In genomic region chr3:42701371-42702065, GRCh38 we compare ENCODE assay signal across 2 cellular contexts.
A peak's percentile ranks its signal among the peaks of the same experiment; 100 is the strongest.
TF ChIP-seq lines count a peak whose summit lies in the region.

No MANE protein-coding gene starts in this region.

TF ChIP-seq in WTC11, 78 proteins besides CTCF, POLR2A, EP300 and RAD21 (continues in another document):
- TF ChIP-seq, protein P1, sequence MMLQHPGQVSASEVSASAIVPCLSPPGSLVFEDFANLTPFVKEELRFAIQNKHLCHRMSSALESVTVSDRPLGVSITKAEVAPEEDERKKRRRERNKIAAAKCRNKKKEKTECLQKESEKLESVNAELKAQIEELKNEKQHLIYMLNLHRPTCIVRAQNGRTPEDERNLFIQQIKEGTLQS (CRISPR knock-in tag; conservative IDR thresholded peaks at IDR 0.05) = no peak
- TF ChIP-seq ZSCAN18 (CRISPR knock-in tag; IDR thresholded peaks at IDR 0.05) (no peak), ZMAT4 (CRISPR knock-in tag; IDR thresholded peaks at IDR 0.05) (no peak), ZNF263 (CRISPR knock-in tag; IDR thresholded peaks at IDR 0.05; ENCODE audit: low read depth) (no peak), ZNF121 (CRISPR knock-in tag; IDR thresholded peaks at IDR 0.05) (peak; percentile 39; the same call in 1 of the 2 replicates), FOXP1 (CRISPR knock-in tag; IDR thresholded peaks at IDR 0.05; ENCODE audit: borderline replicate concordance) (peak; percentile 80; the same call in 1 of the 2 replicates), ATF6 (CRISPR knock-in tag; IDR thresholded peaks at IDR 0.05) (no peak), E2F4 (CRISPR knock-in tag; IDR thresholded peaks at IDR 0.05; ENCODE audit: borderline replicate concordance, low read depth) (no peak), NFATC4 (CRISPR knock-in tag; IDR thresholded peaks at IDR 0.05) (peak; percentile 32; the same call in 1 of the 2 replicates), NR1H2 (CRISPR knock-in tag; IDR thresholded peaks at IDR 0.05) (no peak), IRF2 (CRISPR knock-in tag; IDR thresholded peaks at IDR 0.05; ENCODE audit: borderline replicate concordance, low read depth) (no peak), NR3C1 (CRISPR knock-in tag; conservative IDR thresholded peaks at IDR 0.05; ENCODE audit: low read depth) (no peak)
- TF ChIP-seq, protein P2, sequence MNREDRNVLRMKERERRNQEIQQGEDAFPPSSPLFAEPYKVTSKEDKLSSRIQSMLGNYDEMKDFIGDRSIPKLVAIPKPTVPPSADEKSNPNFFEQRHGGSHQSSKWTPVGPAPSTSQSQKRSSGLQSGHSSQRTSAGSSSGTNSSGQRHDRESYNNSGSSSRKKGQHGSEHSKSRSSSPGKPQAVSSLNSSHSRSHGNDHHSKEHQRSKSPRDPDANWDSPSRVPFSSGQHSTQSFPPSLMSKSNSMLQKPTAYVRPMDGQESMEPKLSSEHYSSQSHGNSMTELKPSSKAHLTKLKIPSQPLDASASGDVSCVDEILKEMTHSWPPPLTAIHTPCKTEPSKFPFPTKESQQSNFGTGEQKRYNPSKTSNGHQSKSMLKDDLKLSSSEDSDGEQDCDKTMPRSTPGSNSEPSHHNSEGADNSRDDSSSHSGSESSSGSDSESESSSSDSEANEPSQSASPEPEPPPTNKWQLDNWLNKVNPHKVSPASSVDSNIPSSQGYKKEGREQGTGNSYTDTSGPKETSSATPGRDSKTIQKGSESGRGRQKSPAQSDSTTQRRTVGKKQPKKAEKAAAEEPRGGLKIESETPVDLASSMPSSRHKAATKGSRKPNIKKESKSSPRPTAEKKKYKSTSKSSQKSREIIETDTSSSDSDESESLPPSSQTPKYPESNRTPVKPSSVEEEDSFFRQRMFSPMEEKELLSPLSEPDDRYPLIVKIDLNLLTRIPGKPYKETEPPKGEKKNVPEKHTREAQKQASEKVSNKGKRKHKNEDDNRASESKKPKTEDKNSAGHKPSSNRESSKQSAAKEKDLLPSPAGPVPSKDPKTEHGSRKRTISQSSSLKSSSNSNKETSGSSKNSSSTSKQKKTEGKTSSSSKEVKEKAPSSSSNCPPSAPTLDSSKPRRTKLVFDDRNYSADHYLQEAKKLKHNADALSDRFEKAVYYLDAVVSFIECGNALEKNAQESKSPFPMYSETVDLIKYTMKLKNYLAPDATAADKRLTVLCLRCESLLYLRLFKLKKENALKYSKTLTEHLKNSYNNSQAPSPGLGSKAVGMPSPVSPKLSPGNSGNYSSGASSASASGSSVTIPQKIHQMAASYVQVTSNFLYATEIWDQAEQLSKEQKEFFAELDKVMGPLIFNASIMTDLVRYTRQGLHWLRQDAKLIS (CRISPR knock-in tag; IDR thresholded peaks at IDR 0.05; ENCODE audit: borderline replicate concordance) = no peak
- TF ChIP-seq, protein P3, sequence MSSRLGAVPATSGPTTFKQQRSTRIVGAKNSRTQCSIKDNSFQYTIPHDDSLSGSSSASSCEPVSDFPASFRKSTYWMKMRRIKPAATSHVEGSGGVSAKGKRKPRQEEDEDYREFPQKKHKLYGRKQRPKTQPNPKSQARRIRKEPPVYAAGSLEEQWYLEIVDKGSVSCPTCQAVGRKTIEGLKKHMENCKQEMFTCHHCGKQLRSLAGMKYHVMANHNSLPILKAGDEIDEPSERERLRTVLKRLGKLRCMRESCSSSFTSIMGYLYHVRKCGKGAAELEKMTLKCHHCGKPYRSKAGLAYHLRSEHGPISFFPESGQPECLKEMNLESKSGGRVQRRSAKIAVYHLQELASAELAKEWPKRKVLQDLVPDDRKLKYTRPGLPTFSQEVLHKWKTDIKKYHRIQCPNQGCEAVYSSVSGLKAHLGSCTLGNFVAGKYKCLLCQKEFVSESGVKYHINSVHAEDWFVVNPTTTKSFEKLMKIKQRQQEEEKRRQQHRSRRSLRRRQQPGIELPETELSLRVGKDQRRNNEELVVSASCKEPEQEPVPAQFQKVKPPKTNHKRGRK (CRISPR knock-in tag; IDR thresholded peaks at IDR 0.05; ENCODE audit: borderline replicate concordance) = no peak

TF ChIP-seq in HepG2, 621 proteins besides CTCF, POLR2A, EP300 and RAD21 (continues in another document):
- TF ChIP-seq SUZ12 (IDR thresholded peaks at IDR 0.05; ENCODE audit: low read depth, low read length) (no peak), SP140L (CRISPR knock-in tag; IDR thresholded peaks at IDR 0.05; ENCODE audit: borderline replicate concordance) (no peak; the same call in 1 of the 2 replicates), MTF2 (CRISPR knock-in tag; IDR thresholded peaks at IDR 0.05; ENCODE audit: borderline replicate concordance) (no peak), SP1 (IDR thresholded peaks at IDR 0.05) (no peak), SP1 (CRISPR knock-in tag; IDR thresholded peaks at IDR 0.05) (no peak), PHF8 (CRISPR knock-in tag; IDR thresholded peaks at IDR 0.05) (0 out of 2 replicates have a peak, but pooled peaks have one; percentile 19), ZNF75D (CRISPR knock-in tag; IDR thresholded peaks at IDR 0.05; ENCODE audit: borderline replicate concordance) (0 out of 2 replicates have a peak, but pooled peaks have one; percentile 55), TRAFD1 (CRISPR knock-in tag; IDR thresholded peaks at IDR 0.05; ENCODE audit: borderline replicate concordance) (no peak), CBX1 (IDR thresholded peaks at IDR 0.05; ENCODE audit: low read depth) (no peak), NFKB2 (CRISPR knock-in tag; IDR thresholded peaks at IDR 0.05; ENCODE audit: borderline replicate concordance) (peak; percentile 98), ZNF264 (CRISPR knock-in tag; IDR thresholded peaks at IDR 0.05) (peak; percentile 80; the same call in 1 of the 2 replicates), ZBTB38 (CRISPR knock-in tag; IDR thresholded peaks at IDR 0.05) (no peak), SNAPC2 (CRISPR knock-in tag; IDR thresholded peaks at IDR 0.05) (peak; percentile 86), ZNF513 (CRISPR knock-in tag; conservative IDR thresholded peaks at IDR 0.05) (no peak), NFYB (CRISPR knock-in tag; IDR thresholded peaks at IDR 0.05) (0 out of 2 replicates have a peak, but pooled peaks have one; percentile 24), ZBTB43 (CRISPR knock-in tag; conservative IDR thresholded peaks at IDR 0.05) (peak; percentile 88), RARA (CRISPR knock-in tag; IDR thresholded peaks at IDR 0.05) (peak; percentile 69), ZNF274 (CRISPR knock-in tag; IDR thresholded peaks at IDR 0.05) (peak; percentile 80), HHEX (CRISPR knock-in tag; IDR thresholded peaks at IDR 0.05) (no peak), ZNF792 (CRISPR knock-in tag; IDR thresholded peaks at IDR 0.05) (peak; percentile 94), BRCA1 (CRISPR knock-in tag; IDR thresholded peaks at IDR 0.05) (peak; percentile 87; the same call in 1 of the 2 replicates), FOSL2 (CRISPR knock-in tag; IDR thresholded peaks at IDR 0.05) (peak; percentile 55; the same call in 1 of the 2 replicates), RBAK (CRISPR knock-in tag; IDR thresholded peaks at IDR 0.05) (no peak), ZBTB7A (CRISPR knock-in tag; IDR thresholded peaks at IDR 0.05) (no peak), GPN1 (CRISPR knock-in tag; IDR thresholded peaks at IDR 0.05; ENCODE audit: borderline replicate concordance) (peak; percentile 85; the same call in 1 of the 2 replicates), CEBPZ (IDR thresholded peaks at IDR 0.05; ENCODE audit: low read length) (no peak), ZNF83 (CRISPR knock-in tag; IDR thresholded peaks at IDR 0.05; ENCODE audit: borderline replicate concordance) (0 out of 2 replicates have a peak, but pooled peaks have one; percentile 60)
- TF ChIP-seq, protein P4, sequence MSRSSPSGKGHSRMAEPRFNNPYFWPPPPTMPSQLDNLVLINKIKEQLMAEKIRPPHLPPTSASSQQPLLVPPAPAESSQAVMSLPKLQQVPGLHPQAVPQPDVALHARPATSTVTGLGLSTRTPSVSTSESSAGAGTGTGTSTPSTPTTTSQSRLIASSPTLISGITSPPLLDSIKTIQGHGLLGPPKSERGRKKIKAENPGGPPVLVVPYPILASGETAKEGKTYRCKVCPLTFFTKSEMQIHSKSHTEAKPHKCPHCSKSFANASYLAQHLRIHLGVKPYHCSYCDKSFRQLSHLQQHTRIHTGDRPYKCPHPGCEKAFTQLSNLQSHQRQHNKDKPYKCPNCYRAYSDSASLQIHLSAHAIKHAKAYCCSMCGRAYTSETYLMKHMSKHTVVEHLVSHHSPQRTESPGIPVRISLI (CRISPR knock-in tag; IDR thresholded peaks at IDR 0.05; ENCODE audit: borderline replicate concordance) = no peak
- TF ChIP-seq, protein P5, sequence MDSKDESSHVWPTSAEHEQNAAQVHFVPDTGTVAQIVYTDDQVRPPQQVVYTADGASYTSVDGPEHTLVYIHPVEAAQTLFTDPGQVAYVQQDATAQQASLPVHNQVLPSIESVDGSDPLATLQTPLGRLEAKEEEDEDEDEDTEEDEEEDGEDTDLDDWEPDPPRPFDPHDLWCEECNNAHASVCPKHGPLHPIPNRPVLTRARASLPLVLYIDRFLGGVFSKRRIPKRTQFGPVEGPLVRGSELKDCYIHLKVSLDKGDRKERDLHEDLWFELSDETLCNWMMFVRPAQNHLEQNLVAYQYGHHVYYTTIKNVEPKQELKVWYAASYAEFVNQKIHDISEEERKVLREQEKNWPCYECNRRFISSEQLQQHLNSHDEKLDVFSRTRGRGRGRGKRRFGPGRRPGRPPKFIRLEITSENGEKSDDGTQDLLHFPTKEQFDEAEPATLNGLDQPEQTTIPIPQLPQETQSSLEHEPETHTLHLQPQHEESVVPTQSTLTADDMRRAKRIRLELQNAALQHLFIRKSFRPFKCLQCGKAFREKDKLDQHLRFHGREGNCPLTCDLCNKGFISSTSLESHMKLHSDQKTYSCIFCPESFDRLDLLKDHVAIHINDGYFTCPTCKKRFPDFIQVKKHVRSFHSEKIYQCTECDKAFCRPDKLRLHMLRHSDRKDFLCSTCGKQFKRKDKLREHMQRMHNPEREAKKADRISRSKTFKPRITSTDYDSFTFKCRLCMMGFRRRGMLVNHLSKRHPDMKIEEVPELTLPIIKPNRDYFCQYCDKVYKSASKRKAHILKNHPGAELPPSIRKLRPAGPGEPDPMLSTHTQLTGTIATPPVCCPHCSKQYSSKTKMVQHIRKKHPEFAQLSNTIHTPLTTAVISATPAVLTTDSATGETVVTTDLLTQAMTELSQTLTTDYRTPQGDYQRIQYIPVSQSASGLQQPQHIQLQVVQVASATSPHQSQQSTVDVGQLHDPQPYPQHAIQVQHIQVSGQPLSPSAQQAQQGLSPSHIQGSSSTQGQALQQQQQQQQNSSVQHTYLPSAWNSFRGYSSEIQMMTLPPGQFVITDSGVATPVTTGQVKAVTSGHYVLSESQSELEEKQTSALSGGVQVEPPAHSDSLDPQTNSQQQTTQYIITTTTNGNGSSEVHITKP (CRISPR knock-in tag; IDR thresholded peaks at IDR 0.05; ENCODE audit: low read depth) = peak; percentile 48; the same call in 1 of the 2 replicates
